In genomic region chr3:15923640-15924405, GRCh38 we compare ENCODE assay signal across 23 cellular contexts.
A peak's percentile ranks its signal among the peaks of the same experiment; 100 is the strongest.
DNase-seq lines count a peak whose midpoint lies in the region; ATAC-seq and TF ChIP-seq lines count a peak whose summit lies in the region.
"Had no signal": no experiment of that assay in that cellular context is flagged by ENCODE, and none has a peak within 500 bp of the region (broad histone marks: within the 10 kb centered on the region; RNA-seq: fewer than 3 reads in every experiment).

No MANE protein-coding gene starts in this region.

- no peak overlapping the region for H3K9ac ChIP-seq in GM23248

- H3K36me3 ChIP-seq in GM23248 (ENCODE audit: low read depth): no peaks in the 10 kb centered on the region
- H3K36me3 ChIP-seq in heart left ventricle: no peaks in the 10 kb centered on the region
- H3K36me3 ChIP-seq: upper lobe of right lung had no signal

- H3K9me2 ChIP-seq in GM23248 (ENCODE audit: insufficient read depth): no peaks in the 10 kb centered on the region

- no peak overlapping the region for H3K27ac ChIP-seq in GM23248
- no peak overlapping the region for H3K27ac ChIP-seq in heart left ventricle
- H3K27ac ChIP-seq: upper lobe of right lung had no signal

- TF ChIP-seq POLR2A in heart left ventricle (IDR thresholded peaks at IDR 0.05): no peak

- no peaks in the 10 kb centered on the region for H3F3A ChIP-seq in GM23248 (ENCODE audit: insufficient read depth)

- H3K9me3 ChIP-seq in GM23248 (ENCODE audit: low read depth) (no peaks in the 10 kb centered on the region), heart left ventricle (no peaks in the 10 kb centered on the region)
- H3K9me3 ChIP-seq: upper lobe of right lung had no signal

- H3K79me2 ChIP-seq in GM23248 (ENCODE audit: insufficient read depth): no peaks in the 10 kb centered on the region

- WGBS in GM23248 (ENCODE audit: low coverage in 1 of 2, low lambda C conversion rate in 2 of 2, missing lambda C conversion rate in 2 of 2), 2 experiments: 68 to 77% methylated on average over 5 of the region's 5 CpGs
- WGBS in heart left ventricle, 4 donors: 80 to 88% (median 84%) methylated on average over 5 of the region's 5 CpGs

- H3K27me3 ChIP-seq in GM23248 (replicated peaks; ENCODE audit: insufficient read depth) (no peaks in the 10 kb centered on the region), heart left ventricle (no peaks in the 10 kb centered on the region)
- H3K27me3 ChIP-seq: upper lobe of right lung had no signal

- peak; percentile 32 for ATAC-seq in central memory CD8-positive, alpha-beta T cell (replicated peaks; ENCODE audit: extremely low read depth, poor library complexity, severe bottlenecking)
- no peak for ATAC-seq in heart left ventricle
- no peak for ATAC-seq in GM18909 (IDR thresholded peaks at IDR 0.05; ENCODE audit: poor library complexity, unreplicated experiment)
- no peak for ATAC-seq in HG02938 (IDR thresholded peaks at IDR 0.05; ENCODE audit: unreplicated experiment)
- ATAC-seq: esophagus mucosa; naive thymus-derived CD4-positive, alpha-beta T cell; upper lobe of right lung had no signal

- H4K20me1 ChIP-seq in GM23248 (ENCODE audit: insufficient read depth): no peaks in the 10 kb centered on the region

- H3K4me1 Mint-ChIP-seq in central memory CD8-positive, alpha-beta T cell: no peaks in the 10 kb centered on the region

- no peaks in the 10 kb centered on the region for H3K9me3 Mint-ChIP-seq in central memory CD8-positive, alpha-beta T cell
- H3K9me3 Mint-ChIP-seq: activated naive CD4-positive, alpha-beta T cell treated with anti-CD3 and anti-CD28 coated beads, Interleukin-2, amount 10 ng/mL, durations not matched to agents 7 days and 5 days; activated T-cell treated with anti-CD3 and anti-CD28 coated beads, Interleukin-2, amount 50 U/mL, for 24 hours; CD8-positive, alpha-beta memory T cell; naive thymus-derived CD4-positive, alpha-beta T cell had no signal

- in situ Hi-C loops in GM23248 (cut with MboI): no loop called here

- H2AFZ ChIP-seq in GM23248: no peak overlapping the region

- intact Hi-C loops in heart left ventricle (cut with DNase I): loop anchor here in 1 of 10 donors (10.0 kb wide), 2 partner anchors 49 to 61 kb away; no protein-coding TSS in a partner anchor

- H3K4me3 Mint-ChIP-seq in central memory CD8-positive, alpha-beta T cell: no peak overlapping the region
- H3K4me3 Mint-ChIP-seq: activated naive CD4-positive, alpha-beta T cell treated with anti-CD3 and anti-CD28 coated beads, Interleukin-2, amount 10 ng/mL, durations not matched to agents 7 days and 5 days; activated T-cell treated with anti-CD3 and anti-CD28 coated beads, Interleukin-2, amount 50 U/mL, for 24 hours; CD8-positive, alpha-beta memory T cell; naive thymus-derived CD4-positive, alpha-beta T cell had no signal

- H3K4me2 ChIP-seq in GM23248 (ENCODE audit: unreplicated experiment): no peak overlapping the region

- peaks cover 10% of the 10 kb centered on the region for H3K27me3 Mint-ChIP-seq in central memory CD8-positive, alpha-beta T cell
- H3K27me3 Mint-ChIP-seq: activated T-cell treated with anti-CD3 and anti-CD28 coated beads, Interleukin-2, amount 50 U/mL, for 24 hours had no signal

- H3K4me1 ChIP-seq in GM23248 (ENCODE audit: insufficient read depth): no peaks in the 10 kb centered on the region
- no peaks in the 10 kb centered on the region for H3K4me1 ChIP-seq in heart left ventricle
- H3K4me1 ChIP-seq: upper lobe of right lung had no signal

- no peaks in the 10 kb centered on the region for H3K36me3 Mint-ChIP-seq in central memory CD8-positive, alpha-beta T cell (ENCODE audit: insufficient read depth)
- H3K36me3 Mint-ChIP-seq: activated naive CD4-positive, alpha-beta T cell treated with anti-CD3 and anti-CD28 coated beads, Interleukin-2, amount 10 ng/mL, durations not matched to agents 7 days and 5 days; CD8-positive, alpha-beta memory T cell; naive thymus-derived CD4-positive, alpha-beta T cell had no signal

- H3K4me3 ChIP-seq in GM23248 (no peak overlapping the region), heart left ventricle (no peak overlapping the region)
- H3K4me3 ChIP-seq: upper lobe of right lung had no signal

- peak; percentile 17 for DNase-seq in COLO668 (lab: John Stamatoyannopoulos, UW; ENCODE audit: unreplicated experiment)
- peak; percentile 41 for DNase-seq in GM23248
- DNase-seq in NCI-H226: peak; percentile 11
- DNase-seq in central memory CD8-positive, alpha-beta T cell (ENCODE audit: low spot score in 2 of 2): no peak
- no peak for DNase-seq in heart left ventricle
- DNase-seq in activated CD4-positive, alpha-beta T cell treated with anti-CD3 and anti-CD28 coated beads for 4 hours: no peak
- DNase-seq: activated naive CD4-positive, alpha-beta T cell treated with anti-CD3 and anti-CD28 coated beads, Interleukin-2, amount 10 ng/mL, durations not matched to agents 7 days and 5 days; activated T-cell treated with anti-CD3 and anti-CD28 coated beads, Interleukin-2, amount 50 U/mL, for 24 hours; aorta; cerebellar nuclear complex; DMS79; mesendoderm; MV-4-11; NCI-H1930; NCI-H510A; SHP77; stimulated activated CD4-positive, alpha-beta T cell treated with anti-CD3 and anti-CD28 coated beads, Interleukin-4, amount 100 ng/mL, for 4 hours; upper lobe of right lung had no signal

- no peak overlapping the region for H3K27ac Mint-ChIP-seq in central memory CD8-positive, alpha-beta T cell (ENCODE audit: low read depth)
- H3K27ac Mint-ChIP-seq: activated naive CD4-positive, alpha-beta T cell treated with anti-CD3 and anti-CD28 coated beads, Interleukin-2, amount 10 ng/mL, durations not matched to agents 7 days and 5 days; activated T-cell treated with anti-CD3 and anti-CD28 coated beads, Interleukin-2, amount 50 U/mL, for 24 hours; CD8-positive, alpha-beta memory T cell; naive thymus-derived CD4-positive, alpha-beta T cell had no signal

- no peak for TF ChIP-seq CTCF in heart left ventricle (IDR thresholded peaks at IDR 0.05)

Comparison
In these comparisons a context has a peak if more than half of its experiments do, and no peak if none do; other contexts are left out.
1. DNase-seq: peak in COLO668 (single experiment), GM23248 (single experiment) and NCI-H226 (single experiment); none in central memory CD8-positive, alpha-beta T cell (0 of 2), heart left ventricle (0 of 5) and activated CD4-positive, alpha-beta T cell treated with anti-CD3 and anti-CD28 coated beads for 4 hours (0 of 2).